ENCODE assay signal across 18 cellular contexts in the genomic region with DNA sequence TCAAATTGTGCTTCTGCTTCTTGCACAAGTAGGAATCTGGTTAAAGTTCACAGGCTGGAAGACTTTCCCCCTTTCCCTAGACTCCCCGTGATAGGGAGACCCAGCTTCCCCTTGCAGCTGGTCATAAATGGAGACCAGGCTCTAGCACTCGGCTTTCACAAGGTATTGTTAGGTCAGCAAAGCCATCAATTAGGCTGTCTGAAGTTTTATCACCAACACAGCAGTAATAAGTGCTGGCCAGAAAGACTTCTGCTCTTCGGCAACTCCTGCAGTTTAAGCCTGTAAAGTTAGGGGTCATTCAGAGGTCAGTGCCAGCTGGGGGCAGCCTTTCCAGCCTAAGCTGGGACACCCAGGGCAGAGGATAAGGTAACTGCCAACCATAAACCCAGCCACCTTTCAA.
DNase-seq lines count a peak whose midpoint lies in the region; ATAC-seq and TF ChIP-seq lines count a peak whose summit lies in the region.
"Had no signal": no experiment of that assay in that cellular context is flagged by ENCODE, and none has a peak within 500 bp of the region (broad histone marks: within the 10 kb centered on the region; RNA-seq: fewer than 3 reads in every experiment).

No MANE protein-coding gene starts in this region.

- H3K27me3 ChIP-seq in HUES64 (ENCODE audit: insufficient read depth, low read length) (peaks cover 16% of the 10 kb centered on the region; the same call in 1 of the 2 replicates), adipocyte (replicated peaks; ENCODE audit: control insufficient read depth, insufficient read depth, low read length) (no peaks in the 10 kb centered on the region)
- H3K27me3 ChIP-seq: left lung had no signal

- H3K9me3 ChIP-seq in HUES64 (ENCODE audit: insufficient read depth, low read depth, low read length) (no peaks in the 10 kb centered on the region), adipocyte (ENCODE audit: control insufficient read depth, low read length) (no peaks in the 10 kb centered on the region)
- H3K9me3 ChIP-seq: left lung had no signal

- TF ChIP-seq CTCF in progenitor cell of endocrine pancreas (IDR thresholded peaks at IDR 0.05; ENCODE audit: unreplicated experiment): no peak

- WGBS in HUES64: 26% methylated on average over 3 of the region's 3 CpGs

- H3K4me3 ChIP-seq in HUES64 (ENCODE audit: low read length) (no peak overlapping the region), adipocyte (ENCODE audit: low read length) (peak overlapping the region; percentile 20)
- H3K4me3 ChIP-seq: left lung had no signal

- ATAC-seq in left ventricle myocardium superior (peak; percentile 74), GM21528 (IDR thresholded peaks at IDR 0.05; ENCODE audit: low FRiP score, unreplicated experiment) (no peak), HG02623 (IDR thresholded peaks at IDR 0.05; ENCODE audit: unreplicated experiment) (no peak), HG02840 (IDR thresholded peaks at IDR 0.05; ENCODE audit: low FRiP score, unreplicated experiment) (no peak)
- ATAC-seq: left lung; stimulated activated effector memory CD8-positive, alpha-beta T cell treated with anti-CD3 and anti-CD28 coated beads, Interleukin-12 subunit alpha, Interleukin-12 subunit beta, amount 100 ng/mL, for 72 hours had no signal

- H3K27ac Mint-ChIP-seq in progenitor cell of endocrine pancreas: peak overlapping the region; percentile 88
- H3K27ac Mint-ChIP-seq: activated B cell treated with CpG ODN at 0.5 μM for 24 hours; activated naive CD8-positive, alpha-beta T cell treated with anti-CD3 and anti-CD28 coated beads for 36 hours; activated T-helper 1 cell treated with anti-CD3 and anti-CD28 coated beads, Interleukin-12 subunit alpha, Interleukin-12 subunit beta, Interleukin-2, Interleukin-4 antibody, amounts not matched to agents 30 ng/mL and 10 ng/mL and 1 ng/mL, durations not matched to agents 14 hours and 24 hours and 36 hours; stimulated activated effector memory CD8-positive, alpha-beta T cell treated with anti-CD3 and anti-CD28 coated beads, Interleukin-12 subunit alpha, Interleukin-12 subunit beta, amount 100 ng/mL, for 72 hours had no signal

- H3K4me1 Mint-ChIP-seq in progenitor cell of endocrine pancreas (ENCODE audit: low read depth): peaks cover 68% of the 10 kb centered on the region
- H3K4me1 Mint-ChIP-seq: activated B cell treated with CpG ODN at 0.5 μM for 24 hours; activated naive CD8-positive, alpha-beta T cell treated with anti-CD3 and anti-CD28 coated beads for 36 hours; stimulated activated effector memory CD8-positive, alpha-beta T cell treated with anti-CD3 and anti-CD28 coated beads, Interleukin-12 subunit alpha, Interleukin-12 subunit beta, amount 100 ng/mL, for 72 hours had no signal

- no peak overlapping the region for H3K9ac ChIP-seq in HUES64 (ENCODE audit: low read depth, low read length)
- H3K9ac ChIP-seq in adipocyte (ENCODE audit: low read length): no peak overlapping the region

- H3K27me3 Mint-ChIP-seq in progenitor cell of endocrine pancreas: no peaks in the 10 kb centered on the region

- H3K4me3 Mint-ChIP-seq in progenitor cell of endocrine pancreas (ENCODE audit: low read depth): peak overlapping the region; percentile 68
- H3K4me3 Mint-ChIP-seq: activated B cell treated with CpG ODN at 0.5 μM for 24 hours; activated naive CD8-positive, alpha-beta T cell treated with anti-CD3 and anti-CD28 coated beads for 36 hours; activated T-helper 1 cell treated with anti-CD3 and anti-CD28 coated beads, Interleukin-12 subunit alpha, Interleukin-12 subunit beta, Interleukin-2, Interleukin-4 antibody, amounts not matched to agents 30 ng/mL and 10 ng/mL and 1 ng/mL, durations not matched to agents 14 hours and 24 hours and 36 hours; stimulated activated effector memory CD8-positive, alpha-beta T cell treated with anti-CD3 and anti-CD28 coated beads, Interleukin-12 subunit alpha, Interleukin-12 subunit beta, amount 100 ng/mL, for 72 hours had no signal

- H3K36me3 Mint-ChIP-seq in progenitor cell of endocrine pancreas (ENCODE audit: insufficient read depth): peaks cover 21% of the 10 kb centered on the region
- H3K36me3 Mint-ChIP-seq: activated naive CD8-positive, alpha-beta T cell treated with anti-CD3 and anti-CD28 coated beads for 36 hours; stimulated activated effector memory CD8-positive, alpha-beta T cell treated with anti-CD3 and anti-CD28 coated beads, Interleukin-12 subunit alpha, Interleukin-12 subunit beta, amount 100 ng/mL, for 72 hours had no signal

- H3K36me3 ChIP-seq in HUES64 (ENCODE audit: insufficient read depth, low read length) (no peaks in the 10 kb centered on the region; the same call in 1 of the 2 replicates), adipocyte (ENCODE audit: control insufficient read depth, insufficient read depth, low read length, severe bottlenecking) (peaks cover 31% of the 10 kb centered on the region)

- no peaks in the 10 kb centered on the region for H3K9me3 Mint-ChIP-seq in progenitor cell of endocrine pancreas (ENCODE audit: low read depth)
- H3K9me3 Mint-ChIP-seq: activated B cell treated with CpG ODN at 0.5 μM for 24 hours; activated naive CD8-positive, alpha-beta T cell treated with anti-CD3 and anti-CD28 coated beads for 36 hours; activated T-helper 1 cell treated with anti-CD3 and anti-CD28 coated beads, Interleukin-12 subunit alpha, Interleukin-12 subunit beta, Interleukin-2, Interleukin-4 antibody, amounts not matched to agents 30 ng/mL and 10 ng/mL and 1 ng/mL, durations not matched to agents 14 hours and 24 hours and 36 hours; stimulated activated effector memory CD8-positive, alpha-beta T cell treated with anti-CD3 and anti-CD28 coated beads, Interleukin-12 subunit alpha, Interleukin-12 subunit beta, amount 100 ng/mL, for 72 hours had no signal

- peak overlapping the region; percentile 85; the same call in 1 of the 2 replicates for H3K27ac ChIP-seq in HUES64 (ENCODE audit: low read depth, low read length)
- H3K27ac ChIP-seq: left lung, RWPE1 had no signal

- H3K4me1 ChIP-seq in HUES64 (ENCODE audit: insufficient read depth, low read length): peaks cover 52% of the 10 kb centered on the region
- peaks cover 40% of the 10 kb centered on the region for H3K4me1 ChIP-seq in adipocyte (ENCODE audit: control insufficient read depth, insufficient read depth, low read length)
- H3K4me1 ChIP-seq: left lung had no signal

- intact Hi-C loops in left ventricle myocardium superior (cut with micrococcal nuclease): no loop called here

- DNase-seq in adipocyte (ENCODE audit: low read depth): no peak
- DNase-seq in left ventricle myocardium superior: no peak
- no peak for DNase-seq in progenitor cell of endocrine pancreas (ENCODE audit: low spot score, unreplicated experiment)
- DNase-seq in inferior parietal cortex (ENCODE audit: extremely low spot score): no peak
- DNase-seq: activated B cell treated with CpG ODN at 0.5 μM for 24 hours; activated naive CD8-positive, alpha-beta T cell treated with anti-CD3 and anti-CD28 coated beads for 36 hours; Calu3; caudate nucleus; GOT3; left lung; NCI-H1436 treated with DMSO at 0.1 percent for 48 hours had no signal
